ENCODE assay signal across 8 cellular contexts in the genomic region with DNA sequence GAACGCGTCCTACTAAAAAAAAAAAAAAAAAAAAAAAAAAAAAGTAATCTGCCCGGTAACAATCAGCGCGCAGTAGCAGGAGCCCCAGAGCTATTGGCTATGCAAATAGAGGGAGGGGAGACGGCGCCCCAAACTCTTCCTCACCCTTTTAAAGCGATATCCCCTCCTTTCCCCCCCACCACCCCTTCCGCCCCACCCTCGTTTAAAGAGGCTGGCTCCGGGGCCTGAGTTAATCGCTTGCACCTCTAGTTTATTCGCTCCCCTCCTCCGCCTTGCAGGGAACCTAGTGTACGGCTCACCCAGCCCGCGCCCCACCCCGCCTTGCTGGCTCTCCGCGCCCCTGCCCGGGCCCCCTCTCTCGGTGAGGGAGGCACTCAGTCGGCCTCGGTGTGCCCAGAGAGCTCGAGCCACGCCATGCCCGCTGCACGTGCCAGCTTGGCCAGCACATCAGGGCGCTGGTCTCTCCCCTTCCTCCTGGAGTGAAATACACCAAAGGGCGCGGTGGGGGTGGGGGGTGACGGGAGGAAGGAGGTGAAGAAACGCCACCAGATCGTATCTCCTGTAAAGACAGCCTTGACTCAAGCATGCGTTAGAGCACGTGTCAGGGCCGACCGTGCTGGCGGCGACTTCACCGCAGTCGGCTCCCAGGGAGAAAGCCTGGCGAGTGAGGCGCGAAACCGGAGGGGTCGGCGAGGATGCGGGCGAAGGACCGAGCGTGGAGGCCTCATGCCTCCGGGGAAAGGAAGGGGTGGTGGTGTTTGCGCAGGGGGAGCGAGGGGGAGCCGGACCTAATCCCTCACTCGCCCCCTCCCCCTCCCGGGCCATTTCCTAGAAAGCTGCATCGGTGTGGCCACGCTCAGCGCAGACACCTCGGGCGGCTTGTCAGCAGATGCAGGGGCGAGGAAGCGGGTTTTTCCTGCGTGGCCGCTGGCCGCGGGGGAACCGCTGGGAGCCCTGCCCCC. TPM values are rescaled to one million over a fixed set of nuclear protein-coding genes. Genes with fewer than 3 reads are reported as not detected.
DNase-seq lines count a peak whose midpoint lies in the region; ATAC-seq and TF ChIP-seq lines count a peak whose summit lies in the region.

No MANE protein-coding gene starts in this region.

- H3K4me1 ChIP-seq in lower lobe of right lung, result peaks cover 72% of the 10 kb centered on the region

- peak; percentile 77 for DNase-seq in CMK (ENCODE audit: low read depth)
- peak; percentile 85 for DNase-seq in Jurkat, Clone E6-1 (ENCODE audit: low read depth, low spot score)
- peak; percentile 85 for DNase-seq in activated CD4-positive, alpha-beta T cell treated with anti-CD3 and anti-CD28 coated beads, Interleukin-2, amount 50 U/mL, for 1 hour
- peak; percentile 83 for DNase-seq in lower lobe of right lung
- peak; percentile 78 to 83 for DNase-seq in stimulated activated CD4-positive, alpha-beta T cell treated with anti-CD3 and anti-CD28 coated beads, Interleukin-4, amount 100 ng/mL, for 48 hours (ENCODE audit: low read depth in 2 of 2)
- DNase-seq in middle frontal gyrus (ENCODE audit: extremely low spot score, low spot score), result no peak

- H3K27me3 Mint-ChIP-seq in dendritic cell treated with granulocyte-macrophage colony-stimulating factor and Interleukin-4, amounts not matched to agents 40 ng/mL and 50 ng/mL, for 4 days, result peaks cover 81% of the 10 kb centered on the region

- no peak for TF ChIP-seq CTCF in lower lobe of right lung (IDR thresholded peaks at IDR 0.05)

- H3K27me3 ChIP-seq in lower lobe of right lung (ENCODE audit: low read depth), result peaks cover 57% of the 10 kb centered on the region

- peaks cover 6% of the 10 kb centered on the region for H3K36me3 Mint-ChIP-seq in dendritic cell treated with granulocyte-macrophage colony-stimulating factor and Interleukin-4, amounts not matched to agents 40 ng/mL and 50 ng/mL, for 4 days (ENCODE audit: low read depth)

- peak overlapping the region; percentile 76 for H3K27ac Mint-ChIP-seq in dendritic cell treated with granulocyte-macrophage colony-stimulating factor and Interleukin-4, amounts not matched to agents 40 ng/mL and 50 ng/mL, for 4 days

- no peaks in the 10 kb centered on the region for H3K9me3 ChIP-seq in lower lobe of right lung

- intact Hi-C loops in dendritic cell treated with granulocyte-macrophage colony-stimulating factor and Interleukin-4, amounts not matched to agents 40 ng/mL and 50 ng/mL, for 4 days (cut with micrococcal nuclease), result loop anchor here (5.0 kb wide), 1 partner anchor 400 kb away; the partner anchor contains the start of gene PARP11
- intact Hi-C loops in lower lobe of right lung (cut with DNase I), result no loop called here

- ATAC-seq in GM21367 (IDR thresholded peaks at IDR 0.05; ENCODE audit: unreplicated experiment) (peak; percentile 36), lower lobe of right lung (peak; percentile 60 to 74)

- peak overlapping the region; percentile 87 for H3K27ac ChIP-seq in lower lobe of right lung

- peak overlapping the region; percentile 56 for H3K4me3 ChIP-seq in Jurkat, Clone E6-1 (ENCODE audit: low read length)
- H3K4me3 ChIP-seq in lower lobe of right lung, result peak overlapping the region; percentile 77

- peak overlapping the region; percentile 66 for H3K4me3 Mint-ChIP-seq in dendritic cell treated with granulocyte-macrophage colony-stimulating factor and Interleukin-4, amounts not matched to agents 40 ng/mL and 50 ng/mL, for 4 days

- no peaks in the 10 kb centered on the region for H3K9me3 Mint-ChIP-seq in dendritic cell treated with granulocyte-macrophage colony-stimulating factor and Interleukin-4, amounts not matched to agents 40 ng/mL and 50 ng/mL, for 4 days

- peaks cover 75% of the 10 kb centered on the region for H3K4me1 Mint-ChIP-seq in dendritic cell treated with granulocyte-macrophage colony-stimulating factor and Interleukin-4, amounts not matched to agents 40 ng/mL and 50 ng/mL, for 4 days (ENCODE audit: low read depth)

- H3K36me3 ChIP-seq in lower lobe of right lung, result no peaks in the 10 kb centered on the region

RNA-seq across cellular contexts. Expression of gene CCND2, which starts 1.3 kb away (rescaled TPM):
- 0.21 TPM for polyA plus RNA-seq in Jurkat, Clone E6-1 (2012; ENCODE audit: insufficient read depth, insufficient read length)
- 57.7 TPM for total RNA-seq in lower lobe of right lung

RNA-seq across cellular contexts. Expression of gene TIGAR, which starts 48.7 kb away (rescaled TPM):
- polyA plus RNA-seq in Jurkat, Clone E6-1 (2012; ENCODE audit: insufficient read depth, insufficient read length), result 17.9 TPM
- total RNA-seq in lower lobe of right lung, result 18.6 TPM
